Comparison of ENCODE assay signal across 8 cellular contexts in the genomic region with DNA sequence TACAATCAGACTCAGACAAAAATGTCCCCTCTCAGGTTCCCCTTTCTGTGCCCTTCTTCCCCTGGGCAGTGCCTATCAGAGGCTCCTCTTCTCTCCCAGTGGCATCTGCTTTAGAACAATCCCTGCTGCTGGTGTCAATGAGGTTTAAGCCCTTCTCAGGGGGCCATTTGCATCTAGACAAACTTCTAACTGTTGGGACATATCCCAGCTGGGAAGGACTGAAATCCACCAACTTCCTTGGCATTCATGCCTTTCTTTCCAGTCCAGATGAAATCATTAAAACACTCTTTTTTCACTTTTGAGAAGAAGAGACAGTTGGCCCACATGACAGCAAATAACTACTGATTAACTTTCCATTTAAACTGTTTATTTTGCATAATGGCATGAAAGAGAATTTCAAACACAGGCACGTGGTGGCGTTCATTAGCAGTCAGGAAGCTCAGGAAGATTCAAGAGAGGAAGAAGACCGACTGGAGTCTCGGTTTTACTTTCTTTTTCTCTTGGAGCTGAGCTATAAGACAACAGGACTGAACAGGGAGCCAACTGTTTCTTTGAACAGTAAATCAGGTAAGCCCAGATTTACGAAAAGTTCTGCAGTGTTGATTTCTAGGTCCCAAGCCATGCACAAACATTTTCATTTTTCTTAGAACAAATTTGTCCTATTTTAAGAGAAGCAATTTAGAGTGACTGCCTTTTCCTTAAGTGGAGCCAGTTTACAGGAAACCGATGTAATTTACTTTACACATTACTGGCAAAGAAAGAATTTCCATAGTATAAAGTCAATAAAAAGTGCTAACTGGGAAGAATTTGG. TPM values are rescaled to one million over a fixed set of nuclear protein-coding genes. Genes with fewer than 3 reads are reported as not detected.
DNase-seq lines count a peak whose midpoint lies in the region; ATAC-seq lines count a peak whose summit lies in the region.

GIMAP2 (plus strand) TSS at position 488 of the 811 bp plus-strand sequence. CDS start 1,354 bp downstream, outside the sequence.

- ATAC-seq in GM18868 (IDR thresholded peaks at IDR 0.05; ENCODE audit: unreplicated experiment) (peak; percentile 90), HG03064 (IDR thresholded peaks at IDR 0.05; ENCODE audit: low read depth, unreplicated experiment) (peak; percentile 97)
- peak; percentile 77 for ATAC-seq in effector memory CD8-positive, alpha-beta T cell (replicated peaks)
- peak; percentile 71 to 89 for ATAC-seq in naive thymus-derived CD8-positive, alpha-beta T cell

- peaks cover 21 to 29% (median 27%) of the 10 kb centered on the region in 11 experiments for H3K36me3 ChIP-seq in BLaER1 treated with 17β-estradiol and CSF1 and Interleukin-3, amounts not matched to agents 10 nM and 100 nM
- H3K36me3 ChIP-seq in SJSA1: no peaks in the 10 kb centered on the region

- H3K36me3 Mint-ChIP-seq in effector memory CD8-positive, alpha-beta T cell (ENCODE audit: insufficient read depth): peaks cover 51% of the 10 kb centered on the region
- H3K36me3 Mint-ChIP-seq in naive thymus-derived CD8-positive, alpha-beta T cell: peaks cover 49 to 64% (median 51%) of the 10 kb centered on the region in 3 donors

- peaks cover 7 to 12% of the 10 kb centered on the region in 2 donors for H3K9me3 Mint-ChIP-seq in effector memory CD8-positive, alpha-beta T cell
- H3K9me3 Mint-ChIP-seq in naive thymus-derived CD8-positive, alpha-beta T cell: peaks cover 8 to 59% (median 25%) of the 10 kb centered on the region in 9 donors

- no peaks in the 10 kb centered on the region for H4K20me1 ChIP-seq in BLaER1 treated with 17β-estradiol and CSF1 and Interleukin-3, amounts not matched to agents 10 nM and 100 nM

- H3K27ac Mint-ChIP-seq in effector memory CD8-positive, alpha-beta T cell: peak within 1 kb of the TSS; percentile 98 to 99
- H3K27ac Mint-ChIP-seq in naive thymus-derived CD8-positive, alpha-beta T cell: peak within 1 kb of the TSS; percentile 95 to 100 (median 98)

- peaks cover 25 to 66% (median 34%) of the 10 kb centered on the region in 10 experiments for H3K4me1 ChIP-seq in BLaER1 treated with 17β-estradiol and CSF1 and Interleukin-3, amounts not matched to agents 10 nM and 100 nM
- H3K4me1 ChIP-seq in SJSA1 (replicated peaks): peaks cover 8% of the 10 kb centered on the region; the same call in 1 of the 2 replicates

- peak within 1 kb of the TSS; percentile 71 to 85 (median 81) for H3K27ac ChIP-seq in BLaER1 treated with 17β-estradiol and CSF1 and Interleukin-3, amounts not matched to agents 10 nM and 100 nM
- no peak within 1 kb of the TSS for H3K27ac ChIP-seq in SJSA1

- peaks cover 67 to 86% of the 10 kb centered on the region in 2 donors for H3K4me1 Mint-ChIP-seq in effector memory CD8-positive, alpha-beta T cell (ENCODE audit: low read depth in 2 of 2)
- H3K4me1 Mint-ChIP-seq in naive thymus-derived CD8-positive, alpha-beta T cell: peaks cover 46 to 93% (median 80%) of the 10 kb centered on the region in 4 donors

- H3K4me3 Mint-ChIP-seq in effector memory CD8-positive, alpha-beta T cell: peak within 1 kb of the TSS; percentile 96 to 97
- peak within 1 kb of the TSS; percentile 94 to 100 (median 97) for H3K4me3 Mint-ChIP-seq in naive thymus-derived CD8-positive, alpha-beta T cell

- peak within 1 kb of the TSS; percentile 80 to 97 (median 92) for H3K4me2 ChIP-seq in BLaER1 treated with 17β-estradiol and CSF1 and Interleukin-3, amounts not matched to agents 10 nM and 100 nM

- DNase-seq in SJSA1 (ENCODE audit: low read depth in 1 of 2, low spot score in 2 of 2): peak in 1 of 2 experiments; percentile 21
- DNase-seq in effector memory CD8-positive, alpha-beta T cell: no peak
- peak in 5 of 10 donors; percentile 7 to 68 (median 58) for DNase-seq in naive thymus-derived CD8-positive, alpha-beta T cell
- DNase-seq in amniotic stem cell (lab: John Stamatoyannopoulos, UW): no peak
- DNase-seq in NCI-H1092 treated with DMSO at 0.1 percent for 48 hours (lab: John Stamatoyannopoulos, UW): no peak

- peak within 1 kb of the TSS; percentile 61 to 73 (median 66) for H3K4me3 ChIP-seq in BLaER1 treated with 17β-estradiol and CSF1 and Interleukin-3, amounts not matched to agents 10 nM and 100 nM
- H3K4me3 ChIP-seq in SJSA1: peak within 1 kb of the TSS; percentile 36

- H3K27me3 Mint-ChIP-seq in effector memory CD8-positive, alpha-beta T cell: no peaks in the 10 kb centered on the region
- no peaks in the 10 kb centered on the region for H3K27me3 Mint-ChIP-seq in naive thymus-derived CD8-positive, alpha-beta T cell

- POLR2A ChIA-PET in naive thymus-derived CD8-positive, alpha-beta T cell (lab: Charles Lee): interaction anchor here (0.7 to 9.2 kb wide), 40 partner anchors 9 to 236 kb away, joined by 3 to 273 read pairs (median 8); partner anchors contain the start of genes GIMAP1, GIMAP4, GIMAP5 and GIMAP6

- peak within 1 kb of the TSS; percentile 70 to 84 (median 79) for H3K9ac ChIP-seq in BLaER1 treated with 17β-estradiol and CSF1 and Interleukin-3, amounts not matched to agents 10 nM and 100 nM

- H3K27me3 ChIP-seq in BLaER1 treated with 17β-estradiol and CSF1 and Interleukin-3, amounts not matched to agents 10 nM and 100 nM: no peaks in the 10 kb centered on the region
- H3K27me3 ChIP-seq in SJSA1 (replicated peaks): no peaks in the 10 kb centered on the region

- peaks cover 15 to 38% (median 29%) of the 10 kb centered on the region in 11 experiments; a peak in 21 of 22 replicates for H3K9me3 ChIP-seq in BLaER1 treated with 17β-estradiol and CSF1 and Interleukin-3, amounts not matched to agents 10 nM and 100 nM (replicated peaks in 1 of 11)
- no peaks in the 10 kb centered on the region for H3K9me3 ChIP-seq in SJSA1 (replicated peaks)

RNA-seq across cellular contexts. Expression of gene GIMAP2, which starts in this region (rescaled TPM):
- total RNA-seq in SJSA1 (2014; rRNA removed; shearing (Covaris generic)): 0.76 TPM in 1 of 2 replicates, not detected in the other
- 100 to 1,000 TPM; 231 to 238 TPM for total RNA-seq in naive thymus-derived CD8-positive, alpha-beta T cell
- polyA plus RNA-seq in naive thymus-derived CD8-positive, alpha-beta T cell: 100 to 1,000 TPM in 1 of 3 donors, 10 to 100 TPM in 2; 89.3 to 102 (median 93.8) TPM

Comparison
In these comparisons a context has a peak if more than half of its experiments do, and no peak if none do; other contexts are left out.
1. RNA of gene GIMAP2 (total RNA-seq): 231 to 238 TPM in naive thymus-derived CD8-positive, alpha-beta T cell; 0.76 TPM in SJSA1; every median in the first group is over 100 times any median in the second.
2. Peak in every context shown above with its lines, with median percentiles within 50 percentile points of each other: ATAC-seq.